1 cellular context compared by ENCODE assay signal in the genomic region with DNA sequence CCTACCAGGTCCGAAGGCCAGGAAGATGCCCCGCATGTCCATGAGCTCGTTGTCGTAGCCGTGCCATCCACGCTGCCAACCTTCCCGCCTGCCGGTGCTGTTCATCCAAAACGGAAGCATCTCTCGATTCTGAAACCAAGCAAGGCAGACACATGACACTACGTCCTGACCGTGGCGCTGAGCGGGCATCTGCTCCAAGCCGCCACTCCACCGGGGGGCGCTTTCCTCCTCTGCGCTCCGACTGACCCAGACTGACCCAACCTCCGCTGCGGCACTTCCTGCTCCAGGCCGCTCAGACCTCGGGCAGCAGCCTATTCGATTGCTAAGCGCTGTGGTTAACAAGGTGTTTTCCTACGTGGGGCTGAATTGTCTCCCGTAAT.
A peak's percentile ranks its signal among the peaks of the same experiment; 100 is the strongest.
TF ChIP-seq lines count a peak whose summit lies in the region.

No MANE protein-coding gene starts in this region.

TF ChIP-seq in K562, 482 proteins besides CTCF, POLR2A, EP300 and RAD21 (continued from another document and continues in another):
- TF ChIP-seq, protein P1, sequence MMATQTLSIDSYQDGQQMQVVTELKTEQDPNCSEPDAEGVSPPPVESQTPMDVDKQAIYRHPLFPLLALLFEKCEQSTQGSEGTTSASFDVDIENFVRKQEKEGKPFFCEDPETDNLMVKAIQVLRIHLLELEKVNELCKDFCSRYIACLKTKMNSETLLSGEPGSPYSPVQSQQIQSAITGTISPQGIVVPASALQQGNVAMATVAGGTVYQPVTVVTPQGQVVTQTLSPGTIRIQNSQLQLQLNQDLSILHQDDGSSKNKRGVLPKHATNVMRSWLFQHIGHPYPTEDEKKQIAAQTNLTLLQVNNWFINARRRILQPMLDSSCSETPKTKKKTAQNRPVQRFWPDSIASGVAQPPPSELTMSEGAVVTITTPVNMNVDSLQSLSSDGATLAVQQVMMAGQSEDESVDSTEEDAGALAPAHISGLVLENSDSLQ (IDR thresholded peaks at IDR 0.05), result no peak
- TF ChIP-seq THRAP3 (IDR thresholded peaks at IDR 0.05; ENCODE audit: borderline replicate concordance), result no peak
- TF ChIP-seq, protein P2, sequence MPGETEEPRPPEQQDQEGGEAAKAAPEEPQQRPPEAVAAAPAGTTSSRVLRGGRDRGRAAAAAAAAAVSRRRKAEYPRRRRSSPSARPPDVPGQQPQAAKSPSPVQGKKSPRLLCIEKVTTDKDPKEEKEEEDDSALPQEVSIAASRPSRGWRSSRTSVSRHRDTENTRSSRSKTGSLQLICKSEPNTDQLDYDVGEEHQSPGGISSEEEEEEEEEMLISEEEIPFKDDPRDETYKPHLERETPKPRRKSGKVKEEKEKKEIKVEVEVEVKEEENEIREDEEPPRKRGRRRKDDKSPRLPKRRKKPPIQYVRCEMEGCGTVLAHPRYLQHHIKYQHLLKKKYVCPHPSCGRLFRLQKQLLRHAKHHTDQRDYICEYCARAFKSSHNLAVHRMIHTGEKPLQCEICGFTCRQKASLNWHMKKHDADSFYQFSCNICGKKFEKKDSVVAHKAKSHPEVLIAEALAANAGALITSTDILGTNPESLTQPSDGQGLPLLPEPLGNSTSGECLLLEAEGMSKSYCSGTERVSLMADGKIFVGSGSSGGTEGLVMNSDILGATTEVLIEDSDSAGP (CRISPR knock-in tag; IDR thresholded peaks at IDR 0.05), result no peak
- TF ChIP-seq NRF1 (conservative IDR thresholded peaks at IDR 0.05 in 1 of 2, IDR thresholded peaks at IDR 0.05 in 1 of 2), result no peak
- TF ChIP-seq, protein P3, sequence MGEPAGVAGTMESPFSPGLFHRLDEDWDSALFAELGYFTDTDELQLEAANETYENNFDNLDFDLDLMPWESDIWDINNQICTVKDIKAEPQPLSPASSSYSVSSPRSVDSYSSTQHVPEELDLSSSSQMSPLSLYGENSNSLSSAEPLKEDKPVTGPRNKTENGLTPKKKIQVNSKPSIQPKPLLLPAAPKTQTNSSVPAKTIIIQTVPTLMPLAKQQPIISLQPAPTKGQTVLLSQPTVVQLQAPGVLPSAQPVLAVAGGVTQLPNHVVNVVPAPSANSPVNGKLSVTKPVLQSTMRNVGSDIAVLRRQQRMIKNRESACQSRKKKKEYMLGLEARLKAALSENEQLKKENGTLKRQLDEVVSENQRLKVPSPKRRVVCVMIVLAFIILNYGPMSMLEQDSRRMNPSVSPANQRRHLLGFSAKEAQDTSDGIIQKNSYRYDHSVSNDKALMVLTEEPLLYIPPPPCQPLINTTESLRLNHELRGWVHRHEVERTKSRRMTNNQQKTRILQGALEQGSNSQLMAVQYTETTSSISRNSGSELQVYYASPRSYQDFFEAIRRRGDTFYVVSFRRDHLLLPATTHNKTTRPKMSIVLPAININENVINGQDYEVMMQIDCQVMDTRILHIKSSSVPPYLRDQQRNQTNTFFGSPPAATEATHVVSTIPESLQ (CRISPR knock-in tag; IDR thresholded peaks at IDR 0.05), result no peak
- TF ChIP-seq GTF2A2 (tag; IDR thresholded peaks at IDR 0.05), result no peak
- peak; percentile 50 for TF ChIP-seq ETV1 (tag; conservative IDR thresholded peaks at IDR 0.05; ENCODE audit: low read depth)
- 0 out of 3 replicates have a peak, but pooled peaks of 1 of the 2 experiments have one; percentile 30 for TF ChIP-seq CBX3 (IDR thresholded peaks at IDR 0.05; ENCODE audit: borderline replicate concordance in 1 of 2, low read length in 2 of 2)
- TF ChIP-seq, protein P4, sequence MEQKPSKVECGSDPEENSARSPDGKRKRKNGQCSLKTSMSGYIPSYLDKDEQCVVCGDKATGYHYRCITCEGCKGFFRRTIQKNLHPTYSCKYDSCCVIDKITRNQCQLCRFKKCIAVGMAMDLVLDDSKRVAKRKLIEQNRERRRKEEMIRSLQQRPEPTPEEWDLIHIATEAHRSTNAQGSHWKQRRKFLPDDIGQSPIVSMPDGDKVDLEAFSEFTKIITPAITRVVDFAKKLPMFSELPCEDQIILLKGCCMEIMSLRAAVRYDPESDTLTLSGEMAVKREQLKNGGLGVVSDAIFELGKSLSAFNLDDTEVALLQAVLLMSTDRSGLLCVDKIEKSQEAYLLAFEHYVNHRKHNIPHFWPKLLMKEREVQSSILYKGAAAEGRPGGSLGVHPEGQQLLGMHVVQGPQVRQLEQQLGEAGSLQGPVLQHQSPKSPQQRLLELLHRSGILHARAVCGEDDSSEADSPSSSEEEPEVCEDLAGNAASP (IDR thresholded peaks at IDR 0.05), result no peak
- no peak for TF ChIP-seq NR1H2 (CRISPR knock-in tag; IDR thresholded peaks at IDR 0.05)
- peak; percentile 35; the same call in 1 of the 2 replicates for TF ChIP-seq SMAD4 (CRISPR knock-in tag; conservative IDR thresholded peaks at IDR 0.05)
- TF ChIP-seq LCOR (CRISPR knock-in tag; IDR thresholded peaks at IDR 0.05), result no peak
- no peak for TF ChIP-seq GATA2 (CRISPR knock-in tag; IDR thresholded peaks at IDR 0.05)
- no peak for TF ChIP-seq POLR2B (IDR thresholded peaks at IDR 0.05; ENCODE audit: low read depth, partially characterized antibody)
- no peak for TF ChIP-seq SRF (CRISPR knock-in tag; IDR thresholded peaks at IDR 0.05)
- no peak for TF ChIP-seq BACH1 (tag; IDR thresholded peaks at IDR 0.05)
- TF ChIP-seq, protein P5, sequence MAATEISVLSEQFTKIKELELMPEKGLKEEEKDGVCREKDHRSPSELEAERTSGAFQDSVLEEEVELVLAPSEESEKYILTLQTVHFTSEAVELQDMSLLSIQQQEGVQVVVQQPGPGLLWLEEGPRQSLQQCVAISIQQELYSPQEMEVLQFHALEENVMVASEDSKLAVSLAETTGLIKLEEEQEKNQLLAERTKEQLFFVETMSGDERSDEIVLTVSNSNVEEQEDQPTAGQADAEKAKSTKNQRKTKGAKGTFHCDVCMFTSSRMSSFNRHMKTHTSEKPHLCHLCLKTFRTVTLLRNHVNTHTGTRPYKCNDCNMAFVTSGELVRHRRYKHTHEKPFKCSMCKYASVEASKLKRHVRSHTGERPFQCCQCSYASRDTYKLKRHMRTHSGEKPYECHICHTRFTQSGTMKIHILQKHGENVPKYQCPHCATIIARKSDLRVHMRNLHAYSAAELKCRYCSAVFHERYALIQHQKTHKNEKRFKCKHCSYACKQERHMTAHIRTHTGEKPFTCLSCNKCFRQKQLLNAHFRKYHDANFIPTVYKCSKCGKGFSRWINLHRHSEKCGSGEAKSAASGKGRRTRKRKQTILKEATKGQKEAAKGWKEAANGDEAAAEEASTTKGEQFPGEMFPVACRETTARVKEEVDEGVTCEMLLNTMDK (IDR thresholded peaks at IDR 0.05; ENCODE audit: borderline replicate concordance, insufficient read depth, low read depth, low read length, poor library complexity, severe bottlenecking), result peak; percentile 76
- TF ChIP-seq TBP (optimal IDR thresholded peaks at IDR 0.05; ENCODE audit: low read depth, low read length), result no peak
- TF ChIP-seq GABPA (tag; conservative IDR thresholded peaks at IDR 0.05; ENCODE audit: low read depth), result peak; percentile 46
- peak; percentile 57 for TF ChIP-seq ELF1 (tag; IDR thresholded peaks at IDR 0.05)
- TF ChIP-seq, protein P6, sequence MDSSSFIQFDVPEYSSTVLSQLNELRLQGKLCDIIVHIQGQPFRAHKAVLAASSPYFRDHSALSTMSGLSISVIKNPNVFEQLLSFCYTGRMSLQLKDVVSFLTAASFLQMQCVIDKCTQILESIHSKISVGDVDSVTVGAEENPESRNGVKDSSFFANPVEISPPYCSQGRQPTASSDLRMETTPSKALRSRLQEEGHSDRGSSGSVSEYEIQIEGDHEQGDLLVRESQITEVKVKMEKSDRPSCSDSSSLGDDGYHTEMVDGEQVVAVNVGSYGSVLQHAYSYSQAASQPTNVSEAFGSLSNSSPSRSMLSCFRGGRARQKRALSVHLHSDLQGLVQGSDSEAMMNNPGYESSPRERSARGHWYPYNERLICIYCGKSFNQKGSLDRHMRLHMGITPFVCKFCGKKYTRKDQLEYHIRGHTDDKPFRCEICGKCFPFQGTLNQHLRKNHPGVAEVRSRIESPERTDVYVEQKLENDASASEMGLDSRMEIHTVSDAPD (CRISPR knock-in tag; IDR thresholded peaks at IDR 0.05), result no peak
- TF ChIP-seq, protein P7, sequence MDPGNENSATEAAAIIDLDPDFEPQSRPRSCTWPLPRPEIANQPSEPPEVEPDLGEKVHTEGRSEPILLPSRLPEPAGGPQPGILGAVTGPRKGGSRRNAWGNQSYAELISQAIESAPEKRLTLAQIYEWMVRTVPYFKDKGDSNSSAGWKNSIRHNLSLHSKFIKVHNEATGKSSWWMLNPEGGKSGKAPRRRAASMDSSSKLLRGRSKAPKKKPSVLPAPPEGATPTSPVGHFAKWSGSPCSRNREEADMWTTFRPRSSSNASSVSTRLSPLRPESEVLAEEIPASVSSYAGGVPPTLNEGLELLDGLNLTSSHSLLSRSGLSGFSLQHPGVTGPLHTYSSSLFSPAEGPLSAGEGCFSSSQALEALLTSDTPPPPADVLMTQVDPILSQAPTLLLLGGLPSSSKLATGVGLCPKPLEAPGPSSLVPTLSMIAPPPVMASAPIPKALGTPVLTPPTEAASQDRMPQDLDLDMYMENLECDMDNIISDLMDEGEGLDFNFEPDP (CRISPR knock-in tag; IDR thresholded peaks at IDR 0.05), result no peak
- TF ChIP-seq NR2C1 (IDR thresholded peaks at IDR 0.05), result no peak
- TF ChIP-seq NR2C1 (tag; IDR thresholded peaks at IDR 0.05), result peak; percentile 45; the same call in 1 of the 2 replicates
- TF ChIP-seq, protein P8, sequence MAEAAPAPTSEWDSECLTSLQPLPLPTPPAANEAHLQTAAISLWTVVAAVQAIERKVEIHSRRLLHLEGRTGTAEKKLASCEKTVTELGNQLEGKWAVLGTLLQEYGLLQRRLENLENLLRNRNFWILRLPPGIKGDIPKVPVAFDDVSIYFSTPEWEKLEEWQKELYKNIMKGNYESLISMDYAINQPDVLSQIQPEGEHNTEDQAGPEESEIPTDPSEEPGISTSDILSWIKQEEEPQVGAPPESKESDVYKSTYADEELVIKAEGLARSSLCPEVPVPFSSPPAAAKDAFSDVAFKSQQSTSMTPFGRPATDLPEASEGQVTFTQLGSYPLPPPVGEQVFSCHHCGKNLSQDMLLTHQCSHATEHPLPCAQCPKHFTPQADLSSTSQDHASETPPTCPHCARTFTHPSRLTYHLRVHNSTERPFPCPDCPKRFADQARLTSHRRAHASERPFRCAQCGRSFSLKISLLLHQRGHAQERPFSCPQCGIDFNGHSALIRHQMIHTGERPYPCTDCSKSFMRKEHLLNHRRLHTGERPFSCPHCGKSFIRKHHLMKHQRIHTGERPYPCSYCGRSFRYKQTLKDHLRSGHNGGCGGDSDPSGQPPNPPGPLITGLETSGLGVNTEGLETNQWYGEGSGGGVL (CRISPR knock-in tag; IDR thresholded peaks at IDR 0.05), result no peak
- TF ChIP-seq ZSCAN32 (CRISPR knock-in tag; IDR thresholded peaks at IDR 0.05), result no peak
- TF ChIP-seq MYC (IDR thresholded peaks at IDR 0.05; ENCODE audit: low read depth, low read length), result no peak
- TF ChIP-seq MYC (CRISPR knock-in tag; IDR thresholded peaks at IDR 0.05; ENCODE audit: borderline replicate concordance, low read depth), result no peak
- no peak for TF ChIP-seq GTF2F1 (IDR thresholded peaks at IDR 0.05; ENCODE audit: low read depth, low read length)
- peak; percentile 44; the same call in 1 of the 2 replicates for TF ChIP-seq HCFC1 (IDR thresholded peaks at IDR 0.05; ENCODE audit: low read depth, low read length)
- TF ChIP-seq MTA1 (IDR thresholded peaks at IDR 0.05; ENCODE audit: borderline replicate concordance), result no peak
- TF ChIP-seq, protein P9, sequence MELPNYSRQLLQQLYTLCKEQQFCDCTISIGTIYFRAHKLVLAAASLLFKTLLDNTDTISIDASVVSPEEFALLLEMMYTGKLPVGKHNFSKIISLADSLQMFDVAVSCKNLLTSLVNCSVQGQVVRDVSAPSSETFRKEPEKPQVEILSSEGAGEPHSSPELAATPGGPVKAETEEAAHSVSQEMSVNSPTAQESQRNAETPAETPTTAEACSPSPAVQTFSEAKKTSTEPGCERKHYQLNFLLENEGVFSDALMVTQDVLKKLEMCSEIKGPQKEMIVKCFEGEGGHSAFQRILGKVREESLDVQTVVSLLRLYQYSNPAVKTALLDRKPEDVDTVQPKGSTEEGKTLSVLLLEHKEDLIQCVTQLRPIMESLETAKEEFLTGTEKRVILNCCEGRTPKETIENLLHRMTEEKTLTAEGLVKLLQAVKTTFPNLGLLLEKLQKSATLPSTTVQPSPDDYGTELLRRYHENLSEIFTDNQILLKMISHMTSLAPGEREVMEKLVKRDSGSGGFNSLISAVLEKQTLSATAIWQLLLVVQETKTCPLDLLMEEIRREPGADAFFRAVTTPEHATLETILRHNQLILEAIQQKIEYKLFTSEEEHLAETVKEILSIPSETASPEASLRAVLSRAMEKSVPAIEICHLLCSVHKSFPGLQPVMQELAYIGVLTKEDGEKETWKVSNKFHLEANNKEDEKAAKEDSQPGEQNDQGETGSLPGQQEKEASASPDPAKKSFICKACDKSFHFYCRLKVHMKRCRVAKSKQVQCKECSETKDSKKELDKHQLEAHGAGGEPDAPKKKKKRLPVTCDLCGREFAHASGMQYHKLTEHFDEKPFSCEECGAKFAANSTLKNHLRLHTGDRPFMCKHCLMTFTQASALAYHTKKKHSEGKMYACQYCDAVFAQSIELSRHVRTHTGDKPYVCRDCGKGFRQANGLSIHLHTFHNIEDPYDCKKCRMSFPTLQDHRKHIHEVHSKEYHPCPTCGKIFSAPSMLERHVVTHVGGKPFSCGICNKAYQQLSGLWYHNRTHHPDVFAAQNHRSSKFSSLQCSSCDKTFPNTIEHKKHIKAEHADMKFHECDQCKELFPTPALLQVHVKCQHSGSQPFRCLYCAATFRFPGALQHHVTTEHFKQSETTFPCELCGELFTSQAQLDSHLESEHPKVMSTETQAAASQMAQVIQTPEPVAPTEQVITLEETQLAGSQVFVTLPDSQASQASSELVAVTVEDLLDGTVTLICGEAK (IDR thresholded peaks at IDR 0.05), result peak; percentile 67
- TF ChIP-seq, protein P9 (CRISPR knock-in tag; IDR thresholded peaks at IDR 0.05), result no peak
